ENCODE assay signal across 8 cellular contexts in genomic region chr15:71651750-71652186, GRCh38.
DNase-seq lines count a peak whose midpoint lies in the region; ATAC-seq and TF ChIP-seq lines count a peak whose summit lies in the region.

No MANE protein-coding gene starts in this region.

- H3K4me1 ChIP-seq in liver (ENCODE audit: control insufficient read depth in 4 of 4, insufficient read depth in 4 of 4, low read length in 3 of 4): peaks cover 1 to 22% (median 12%) of the 10 kb centered on the region in 4 donors

- peak; percentile 6 for DNase-seq in stimulated activated CD4-positive, alpha-beta T cell treated with anti-CD3 and anti-CD28 coated beads, Interleukin-1b, Interleukin-23, amount 100 ng/mL, for 48 hours
- DNase-seq in stimulated activated CD4-positive, alpha-beta T cell treated with anti-CD3 and anti-CD28 coated beads, Interleukin-12 subunit alpha, Interleukin-12 subunit beta, amount 100 ng/mL, for 4 hours: no peak
- peak; percentile 35 for DNase-seq in NCI-H524 treated with DMSO at 0.1 percent for 48 hours (lab: John Stamatoyannopoulos, UW)
- DNase-seq in cardiac fibroblast (ENCODE audit: low read depth in 2 of 2): peak; percentile 66 to 92
- DNase-seq in DMS79 treated with DMSO at 0.1 percent for 48 hours (lab: John Stamatoyannopoulos, UW): no peak

- TF ChIP-seq CTCF in cardiac fibroblast (IDR thresholded peaks at IDR 0.05; ENCODE audit: low read depth, low read length) (peak; percentile 70), liver (IDR thresholded peaks at IDR 0.05; ENCODE audit: low read depth, low read length, missing input control) (peak; percentile 62)

- H3K4me3 ChIP-seq in cardiac fibroblast (replicated peaks in 1 of 2; ENCODE audit: low read depth in 2 of 2, low read length in 2 of 2) (no peak overlapping the region), liver (ENCODE audit: low read depth in 1 of 3, low read length in 3 of 3) (no peak overlapping the region)

- no peaks in the 10 kb centered on the region for H3K27me3 ChIP-seq in liver (ENCODE audit: control insufficient read depth in 4 of 4, insufficient read depth in 4 of 4, low read length in 3 of 4)

- peak; percentile 82 to 83 for TF ChIP-seq RAD21 in liver (IDR thresholded peaks at IDR 0.05)

- H3K27ac ChIP-seq in liver (ENCODE audit: low read depth in 1 of 2, low read length in 2 of 2): no peak overlapping the region

- no peak overlapping the region for H3K9ac ChIP-seq in liver (ENCODE audit: low read depth in 1 of 2, low read length in 2 of 2)

- ATAC-seq in GM18511 (IDR thresholded peaks at IDR 0.05; ENCODE audit: unreplicated experiment) (no peak), HG03039 (IDR thresholded peaks at IDR 0.05; ENCODE audit: unreplicated experiment) (no peak)

- no peaks in the 10 kb centered on the region for H3K9me3 ChIP-seq in liver (ENCODE audit: control insufficient read depth in 4 of 4, low read length in 3 of 4)

- 66% methylated on average over 5 of the region's 5 CpGs for WGBS in liver

- H3K36me3 ChIP-seq in liver (ENCODE audit: control insufficient read depth in 4 of 4, insufficient read depth in 3 of 4, low read depth in 1 of 4, low read length in 3 of 4): no peaks in the 10 kb centered on the region

TF ChIP-seq in liver, 16 proteins besides CTCF, POLR2A, EP300 and RAD21:
- TF ChIP-seq TAF1 (conservative IDR thresholded peaks at IDR 0.05) (no peak), ATF3 (IDR thresholded peaks at IDR 0.05) (no peak), SP1 (IDR thresholded peaks at IDR 0.05) (no peak), YY1 (IDR thresholded peaks at IDR 0.05) (no peak), JUND (IDR thresholded peaks at IDR 0.05) (no peak), GABPA (IDR thresholded peaks at IDR 0.05 in 1 of 2, conservative IDR thresholded peaks at IDR 0.05 in 1 of 2) (no peak), ZBTB33 (IDR thresholded peaks at IDR 0.05) (no peak), RXRA (IDR thresholded peaks at IDR 0.05) (no peak), EGR1 (IDR thresholded peaks at IDR 0.05; ENCODE audit: low read depth in 2 of 2) (no peak), REST (IDR thresholded peaks at IDR 0.05) (no peak), HNF4G (IDR thresholded peaks at IDR 0.05) (no peak), FOXA1 (IDR thresholded peaks at IDR 0.05) (no peak), HNF4A (conservative IDR thresholded peaks at IDR 0.05) (no peak), FOXA2 (IDR thresholded peaks at IDR 0.05) (no peak), NR2F2 (IDR thresholded peaks at IDR 0.05) (no peak), MAX (IDR thresholded peaks at IDR 0.05) (no peak)

Comparison
In these comparisons a context has a peak if more than half of its experiments do, and no peak if none do; other contexts are left out.
1. DNase-seq: peak in stimulated activated CD4-positive, alpha-beta T cell treated with anti-CD3 and anti-CD28 coated beads, Interleukin-1b, Interleukin-23, amount 100 ng/mL, for 48 hours (single experiment), NCI-H524 treated with DMSO at 0.1 percent for 48 hours (single experiment) and cardiac fibroblast (2 of 2); none in stimulated activated CD4-positive, alpha-beta T cell treated with anti-CD3 and anti-CD28 coated beads, Interleukin-12 subunit alpha, Interleukin-12 subunit beta, amount 100 ng/mL, for 4 hours (single experiment) and DMS79 treated with DMSO at 0.1 percent for 48 hours (single experiment).